ENCODE assay signal across 9 cellular contexts in the genomic region with DNA sequence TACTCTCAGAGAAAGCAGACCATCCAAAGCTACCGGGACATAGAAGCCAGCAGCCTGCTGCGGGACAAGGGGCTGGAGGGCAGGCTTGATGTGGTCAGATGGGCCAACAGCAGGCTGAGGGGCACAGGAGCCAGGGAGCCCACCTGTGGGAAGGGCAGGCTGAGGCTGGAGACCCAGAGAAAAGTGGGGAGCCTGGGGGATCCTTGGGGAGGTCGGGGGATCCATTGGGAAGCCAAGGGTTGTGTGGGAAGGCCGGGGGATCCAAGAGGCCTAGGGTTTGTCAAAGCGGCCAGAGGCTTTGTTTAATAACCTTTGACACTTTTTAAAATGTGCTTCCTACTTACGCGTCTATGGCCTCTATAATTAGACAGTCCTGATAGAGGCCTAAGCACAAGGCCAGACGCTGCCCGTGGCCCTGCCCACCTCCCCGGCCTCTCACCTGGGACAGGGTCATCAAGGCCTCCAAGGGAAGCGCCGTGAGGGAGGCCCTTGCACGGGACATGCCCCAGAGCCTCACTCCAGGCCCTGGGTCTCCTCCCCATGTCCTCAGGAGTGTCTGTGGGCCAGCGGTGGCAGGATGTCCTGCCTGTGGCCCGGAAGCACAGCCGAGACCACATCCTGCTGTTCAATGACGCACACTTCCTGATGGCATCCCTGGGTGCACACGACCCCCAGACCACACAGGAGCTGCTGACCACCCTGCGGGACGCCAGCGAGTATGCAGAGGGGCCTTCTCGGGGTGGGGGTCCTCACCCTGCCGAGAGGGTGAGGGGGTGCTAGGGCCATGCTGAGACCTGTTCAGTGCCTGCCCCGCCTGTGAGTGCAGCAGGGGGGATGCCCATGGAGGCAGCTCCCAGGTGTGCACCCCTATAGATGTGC. TPM values are rescaled to one million over a fixed set of nuclear protein-coding genes. Genes with fewer than 3 reads are reported as not detected.
DNase-seq lines count a peak whose midpoint lies in the region; ATAC-seq and TF ChIP-seq lines count a peak whose summit lies in the region.
"Had no signal": no experiment of that assay in that cellular context is flagged by ENCODE, and none has a peak within 500 bp of the region (broad histone marks: within the 10 kb centered on the region; RNA-seq: fewer than 3 reads in every experiment).

No MANE protein-coding gene starts in this region.

- CTCF ChIA-PET in activated CD8-positive, alpha-beta T cell treated with anti-CD3 and anti-CD28 coated beads for 36 hours (lab: Charles Lee), result interaction anchor here (1.9 kb wide), 1 partner anchor 171 kb away, joined by 5 read pairs; no protein-coding TSS in a partner anchor
- CTCF ChIA-PET in SK-N-SH (lab: Yijun Ruan, JAX), result no interaction called here

- in situ Hi-C loops in GM18951 (cut with MboI; ENCODE audit: low sequenced_read_pairs, unreplicated experiment), result no loop called here

- TF ChIP-seq POLR2A in GM18951 (IDR thresholded peaks at IDR 0.05; ENCODE audit: extremely low read depth, insufficient read depth, insufficient read length) (peak; percentile 83), ovary (IDR thresholded peaks at IDR 0.05) (no peak)

- H3K4me1 ChIP-seq in muscle layer of duodenum (ENCODE audit: control insufficient read depth in 1 of 2, insufficient read depth in 2 of 2, low read length in 2 of 2), result no peaks in the 10 kb centered on the region
- no peaks in the 10 kb centered on the region for H3K4me1 ChIP-seq in ovary (ENCODE audit: insufficient read depth)
- no peaks in the 10 kb centered on the region for H3K4me1 ChIP-seq in SK-N-SH (ENCODE audit: control insufficient read depth in 1 of 2, insufficient read depth in 2 of 2, low read depth in 1 of 2, low read length in 1 of 2)

- H3K4me2 ChIP-seq in SK-N-SH, result no peak overlapping the region
- H3K4me2 ChIP-seq: PC-9 had no signal

- no peaks in the 10 kb centered on the region for H4K20me1 ChIP-seq in SK-N-SH (ENCODE audit: insufficient read depth)

- peaks cover 17% of the 10 kb centered on the region for H3K4me1 Mint-ChIP-seq in activated CD8-positive, alpha-beta T cell treated with anti-CD3 and anti-CD28 coated beads for 36 hours (ENCODE audit: low read depth)
- H3K4me1 Mint-ChIP-seq in glutamatergic neuron (ENCODE audit: low read depth, unreplicated experiment), result peaks cover 3% of the 10 kb centered on the region

- TF ChIP-seq EP300 in ovary (IDR thresholded peaks at IDR 0.05), result no peak
- no peak for TF ChIP-seq EP300 in SK-N-SH (IDR thresholded peaks at IDR 0.05; ENCODE audit: borderline replicate concordance in 1 of 2, low read depth in 1 of 2, low read length in 1 of 2)

- H3K79me2 ChIP-seq in SK-N-SH (ENCODE audit: insufficient read depth), result no peaks in the 10 kb centered on the region

- WGBS in ovary, 3 donors, result 77 to 85% (median 78%) methylated on average over 20 to 24 of the region's 24 CpGs
- 97% methylated on average over 10 of the region's 24 CpGs for WGBS in SK-N-SH (ENCODE audit: low lambda C conversion rate)

- TF ChIP-seq RAD21 in SK-N-SH (IDR thresholded peaks at IDR 0.05; ENCODE audit: low read length), result no peak

- POLR2A ChIA-PET in activated CD8-positive, alpha-beta T cell treated with anti-CD3 and anti-CD28 coated beads for 36 hours (lab: Charles Lee), result interaction anchor here (1.0 to 1.3 kb wide), 6 partner anchors 8 to 48 kb away, joined by 3 to 7 read pairs (median 3); partner anchors contain the start of genes CDPF1 and TRMU
- POLR2A ChIA-PET in SK-N-SH (lab: Yijun Ruan, JAX), result interaction anchor here (2.9 kb wide), 1 partner anchor 8 kb away, joined by 8 read pairs; the partner anchor contains the start of gene GTSE1

- H3K4me3 Mint-ChIP-seq in activated CD8-positive, alpha-beta T cell treated with anti-CD3 and anti-CD28 coated beads for 36 hours, result peak overlapping the region; percentile 64
- H3K4me3 Mint-ChIP-seq in glutamatergic neuron (ENCODE audit: unreplicated experiment), result no peak overlapping the region

- peaks cover 23 to 78% of the 10 kb centered on the region in 2 donors for H3K36me3 ChIP-seq in muscle layer of duodenum (ENCODE audit: control insufficient read depth in 1 of 2, insufficient read depth in 2 of 2, low read length in 2 of 2)
- H3K36me3 ChIP-seq in ovary, result no peaks in the 10 kb centered on the region
- peaks cover 12 to 35% of the 10 kb centered on the region in 2 experiments for H3K36me3 ChIP-seq in SK-N-SH (replicated peaks in 1 of 2; ENCODE audit: control insufficient read depth in 1 of 2, insufficient read depth in 2 of 2, low read length in 1 of 2)

- no peaks in the 10 kb centered on the region for H3K9me2 ChIP-seq in SK-N-SH

- DNase-seq in activated CD8-positive, alpha-beta T cell treated with anti-CD3 and anti-CD28 coated beads for 36 hours, result peak; percentile 65
- DNase-seq in ovary (no peak), glutamatergic neuron (no peak), kidney tubule cell (ENCODE audit: low spot score) (no peak), SK-N-SH (no peak)

- intact Hi-C loops in activated CD8-positive, alpha-beta T cell treated with anti-CD3 and anti-CD28 coated beads for 36 hours (cut with micrococcal nuclease), result no loop called here
- intact Hi-C loops in ovary (cut with DNase I), result no loop called here

- H3K27me3 ChIP-seq in muscle layer of duodenum (ENCODE audit: low read depth, low read length) (no peaks in the 10 kb centered on the region), ovary (no peaks in the 10 kb centered on the region), SK-N-SH (ENCODE audit: insufficient read depth) (no peaks in the 10 kb centered on the region)

- H3K27ac Mint-ChIP-seq in activated CD8-positive, alpha-beta T cell treated with anti-CD3 and anti-CD28 coated beads for 36 hours, result peak overlapping the region; percentile 70
- H3K27ac Mint-ChIP-seq in glutamatergic neuron (ENCODE audit: unreplicated experiment), result no peak overlapping the region

- ATAC-seq in HG02852 (IDR thresholded peaks at IDR 0.05; ENCODE audit: unreplicated experiment), result peak; percentile 66
- peak; percentile 94 for ATAC-seq in activated CD8-positive, alpha-beta T cell treated with anti-CD3 and anti-CD28 coated beads for 36 hours

- TF ChIP-seq CTCF in activated CD8-positive, alpha-beta T cell treated with anti-CD3 and anti-CD28 coated beads for 36 hours (IDR thresholded peaks at IDR 0.05), result no peak
- TF ChIP-seq CTCF in ovary (IDR thresholded peaks at IDR 0.05) (no peak), glutamatergic neuron (IDR thresholded peaks at IDR 0.05; ENCODE audit: partially characterized antibody, unreplicated experiment) (no peak), SK-N-SH (IDR thresholded peaks at IDR 0.05) (no peak)

- H3K27me3 Mint-ChIP-seq in activated CD8-positive, alpha-beta T cell treated with anti-CD3 and anti-CD28 coated beads for 36 hours, result no peaks in the 10 kb centered on the region
- no peaks in the 10 kb centered on the region for H3K27me3 Mint-ChIP-seq in glutamatergic neuron (ENCODE audit: unreplicated experiment)

- H3K9me3 ChIP-seq in muscle layer of duodenum (ENCODE audit: control insufficient read depth in 1 of 2, low read length in 2 of 2) (no peaks in the 10 kb centered on the region), ovary (no peaks in the 10 kb centered on the region), SK-N-SH (no peaks in the 10 kb centered on the region)

- H3K9me3 Mint-ChIP-seq in activated CD8-positive, alpha-beta T cell treated with anti-CD3 and anti-CD28 coated beads for 36 hours, result no peaks in the 10 kb centered on the region
- peaks cover 1% of the 10 kb centered on the region for H3K9me3 Mint-ChIP-seq in glutamatergic neuron (ENCODE audit: unreplicated experiment)

- H3F3A ChIP-seq in SK-N-SH (replicated peaks; ENCODE audit: insufficient read depth), result no peaks in the 10 kb centered on the region

- H3K4me3 ChIP-seq in muscle layer of duodenum (ENCODE audit: low read depth in 1 of 2, low read length in 2 of 2), result peak overlapping the region in 1 of 2 donors; percentile 23
- no peak overlapping the region for H3K4me3 ChIP-seq in ovary
- H3K4me3 ChIP-seq in SK-N-SH (ENCODE audit: low read depth in 2 of 2, low read length in 1 of 2), result no peak overlapping the region
- H3K4me3 ChIP-seq: PC-9 had no signal

- H3K9ac ChIP-seq in SK-N-SH, result no peak overlapping the region

- peak overlapping the region; percentile 39 for H3K27ac ChIP-seq in muscle layer of duodenum (ENCODE audit: low read length)
- H3K27ac ChIP-seq in ovary, result no peak overlapping the region
- H3K27ac ChIP-seq in SK-N-SH (ENCODE audit: low read depth in 2 of 2, low read length in 1 of 2), result no peak overlapping the region
- H3K27ac ChIP-seq: PC-9 had no signal

- H3K36me3 Mint-ChIP-seq in activated CD8-positive, alpha-beta T cell treated with anti-CD3 and anti-CD28 coated beads for 36 hours (ENCODE audit: low read depth), result peaks cover 8% of the 10 kb centered on the region
- H3K36me3 Mint-ChIP-seq in glutamatergic neuron (ENCODE audit: unreplicated experiment), result peaks cover 3% of the 10 kb centered on the region

- no peak overlapping the region for H2AFZ ChIP-seq in SK-N-SH (ENCODE audit: low read depth)
- H2AFZ ChIP-seq: PC-9 had no signal

RNA-seq across cellular contexts. Expression of gene GTSE1, which starts 8.6 kb away (rescaled TPM):
- total RNA-seq in activated CD8-positive, alpha-beta T cell treated with anti-CD3 and anti-CD28 coated beads for 36 hours, result 10 to 100 TPM; 39.4 to 41.4 TPM
- total RNA-seq in ovary (under 1 TPM in 6 of 7 donors, not detected in 1; 0.18 to 0.84 (median 0.34) TPM), glutamatergic neuron (ENCODE audit: unreplicated experiment) (7.5 TPM)
- polyA plus RNA-seq in ovary (under 1 TPM; 0.40 to 0.60 TPM), SK-N-SH (2012; rRNA removed) (9.4 and 12.2 TPM in 2 replicates)
- polyA plus RNA-seq in SK-N-SH (2012; cell fraction: cytosol; rRNA removed), result 6.1 and 7.7 TPM in 2 replicates
- 28.1 and 31.7 TPM in 2 replicates for polyA plus RNA-seq in SK-N-SH (2012; cell fraction: nucleus; rRNA removed)

RNA-seq across cellular contexts. Expression of gene TTC38, which starts 20.3 kb away (rescaled TPM):
- total RNA-seq in activated CD8-positive, alpha-beta T cell treated with anti-CD3 and anti-CD28 coated beads for 36 hours, result 10 to 100 TPM in 1 of 2 experiments, 1 to 10 TPM in 1; 9.0 to 11.9 TPM
- total RNA-seq in ovary (10 to 100 TPM; 32.2 to 58.3 (median 44.6) TPM), glutamatergic neuron (ENCODE audit: unreplicated experiment) (12.5 TPM)
- polyA plus RNA-seq in ovary (10 to 100 TPM; 27.3 to 42.3 TPM), SK-N-SH (2012; rRNA removed) (24.0 and 25.6 TPM in 2 replicates)
- 11.2 and 17.9 TPM in 2 replicates for polyA plus RNA-seq in SK-N-SH (2012; cell fraction: cytosol; rRNA removed)
- 46.5 and 49.2 TPM in 2 replicates for polyA plus RNA-seq in SK-N-SH (2012; cell fraction: nucleus; rRNA removed)

RNA-seq across cellular contexts. Expression of gene PKDREJ, which starts 25.0 kb away (rescaled TPM):
- total RNA-seq in activated CD8-positive, alpha-beta T cell treated with anti-CD3 and anti-CD28 coated beads for 36 hours, result not detected
- total RNA-seq in ovary (under 1 TPM in 6 of 7 donors, not detected in 1; under 0.01 to 0.17 (median 0.13) TPM), glutamatergic neuron (ENCODE audit: unreplicated experiment) (not detected)
- polyA plus RNA-seq in ovary (under 1 TPM; 0.08 to 0.12 TPM), SK-N-SH (2012; rRNA removed) (0.02 TPM in 1 of 2 replicates, not detected in the other)
- under 0.01 and 0.01 TPM in 2 replicates for polyA plus RNA-seq in SK-N-SH (2012; cell fraction: cytosol; rRNA removed)
- polyA plus RNA-seq in SK-N-SH (2012; cell fraction: nucleus; rRNA removed), result 0.01 TPM in 1 of 2 replicates, not detected in the other
- total RNA-seq: PC-9 had no signal

RNA-seq across cellular contexts. Expression of gene CDPF1, which starts 38.0 kb away (rescaled TPM):
- 10 to 100 TPM; 11.9 to 12.1 TPM for total RNA-seq in activated CD8-positive, alpha-beta T cell treated with anti-CD3 and anti-CD28 coated beads for 36 hours
- total RNA-seq in ovary (10 to 100 TPM in 4 of 7 donors, 1 to 10 TPM in 3; 7.8 to 14.9 (median 11.5) TPM), glutamatergic neuron (ENCODE audit: unreplicated experiment) (6.9 TPM)
- polyA plus RNA-seq in ovary (10 to 100 TPM in 1 of 2 donors, 1 to 10 TPM in 1; 4.3 to 20.8 TPM), SK-N-SH (2012; rRNA removed) (25.3 and 29.0 TPM in 2 replicates)
- 14.3 and 15.7 TPM in 2 replicates for polyA plus RNA-seq in SK-N-SH (2012; cell fraction: cytosol; rRNA removed)
- 62.8 and 66.9 TPM in 2 replicates for polyA plus RNA-seq in SK-N-SH (2012; cell fraction: nucleus; rRNA removed)

RNA-seq across cellular contexts. Expression of gene TRMU, which starts 47.4 kb away (rescaled TPM):
- 10 to 100 TPM; 87.2 to 98.1 TPM for total RNA-seq in activated CD8-positive, alpha-beta T cell treated with anti-CD3 and anti-CD28 coated beads for 36 hours
- 10 to 100 TPM; 18.2 to 35.0 (median 31.7) TPM for total RNA-seq in ovary
- 10 to 100 TPM; 15.2 to 29.1 TPM for polyA plus RNA-seq in ovary
- total RNA-seq in glutamatergic neuron (ENCODE audit: unreplicated experiment), result 60.8 TPM
- polyA plus RNA-seq in SK-N-SH (2012; rRNA removed), result 47.1 and 47.4 TPM in 2 replicates
- polyA plus RNA-seq in SK-N-SH (2012; cell fraction: cytosol; rRNA removed), result 24.5 and 32.6 TPM in 2 replicates
- 145 and 156 TPM in 2 replicates for polyA plus RNA-seq in SK-N-SH (2012; cell fraction: nucleus; rRNA removed)
